Comparison of ENCODE assay signal across 26 cellular contexts in the genomic region with DNA sequence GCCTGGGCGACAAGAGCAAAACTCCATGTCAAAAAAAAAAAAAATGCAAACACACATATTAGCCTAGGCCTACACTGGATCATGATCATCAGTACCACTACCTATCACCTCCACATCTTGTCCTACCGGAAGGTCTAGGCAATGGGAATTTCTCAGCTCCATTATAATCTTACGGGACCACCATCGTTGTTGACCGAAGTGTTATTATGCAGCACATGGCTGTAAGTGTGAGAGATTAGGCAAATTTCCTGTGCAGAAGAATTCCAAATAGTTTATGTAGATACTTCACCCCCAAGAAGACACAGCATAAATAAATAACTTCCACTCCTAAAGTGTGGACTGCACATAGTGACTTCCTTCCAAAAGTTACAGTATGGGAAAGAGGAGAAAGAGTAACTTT. TPM values are rescaled to one million over a fixed set of nuclear protein-coding genes. Genes with fewer than 3 reads are reported as not detected.
"Had no signal": no experiment of that assay in that cellular context is flagged by ENCODE, and none has a peak within 500 bp of the region (broad histone marks: within the 10 kb centered on the region; RNA-seq: fewer than 3 reads in every experiment).

No MANE protein-coding gene starts in this region.

- H3K9me3 ChIP-seq: left lung, lower lobe of right lung, prostate gland, right lobe of liver, spleen, thoracic aorta, transverse colon had no signal

- H3K4me1 ChIP-seq: lower lobe of right lung, parathyroid adenoma, prostate gland had no signal

- H3K27ac ChIP-seq: coronary artery, left lung, lower lobe of right lung, parathyroid adenoma, prostate gland, right lobe of liver, spleen, thoracic aorta had no signal

- H3K79me2 ChIP-seq: parathyroid adenoma had no signal

- H3K36me3 ChIP-seq: heart left ventricle, left lung, lower lobe of right lung, prostate gland, right lobe of liver, spleen, thoracic aorta, transverse colon had no signal

- H3K4me3 ChIP-seq: coronary artery, heart left ventricle, left lung, lower lobe of right lung, prostate gland, right lobe of liver, spleen, thoracic aorta, transverse colon had no signal

- H2AFZ ChIP-seq: parathyroid adenoma had no signal

- H3K27me3 ChIP-seq: heart left ventricle, left lung, right lobe of liver, spleen, transverse colon had no signal

- DNase-seq: cerebellar nuclear complex; effector CD8-positive, alpha-beta T cell; foreskin melanocyte; heart left ventricle; hippocampal formation; left lung; lower lobe of right lung; midbrain; occipital lobe; spleen; stimulated activated CD4-positive, alpha-beta T cell treated with anti-CD3 and anti-CD28 coated beads, Interleukin-15, amount 100 ng/mL, for 24 hours; stimulated activated CD4-positive, alpha-beta T cell treated with anti-CD3 and anti-CD28 coated beads, Interleukin-1b, Interleukin-23, amount 100 ng/mL, for 48 hours; stimulated activated CD4-positive, alpha-beta T cell treated with anti-CD3 and anti-CD28 coated beads, Interleukin-4, amount 100 ng/mL, for 24 hours; stimulated activated naive CD8-positive, alpha-beta T cell treated with anti-CD3 and anti-CD28 coated beads, Interleukin-15, amount 100 ng/mL, for 72 hours; transverse colon had no signal

- FAIRE-seq: islet of Langerhans had no signal

- H3K9ac ChIP-seq: parathyroid adenoma had no signal

RNA-seq across cellular contexts. Expression of gene KIAA1755, which starts 16.8 kb away (rescaled TPM):
- total RNA-seq: dermis microvascular lymphatic vessel endothelial cell; natural killer cell treated with Interleukin-12 subunit alpha and Interleukin-12 subunit beta and Interleukin-15 and Interleukin-18, amount 100 ng/mL, for 72 hours; renal cortical epithelial cell had no signal

RNA-seq across cellular contexts. Expression of gene BPI, which starts 26.7 kb away (rescaled TPM):
- total RNA-seq: dermis microvascular lymphatic vessel endothelial cell; glomerular endothelial cell; natural killer cell treated with Interleukin-12 subunit alpha and Interleukin-12 subunit beta and Interleukin-15 and Interleukin-18, amount 100 ng/mL, for 72 hours; occipital lobe; renal cortical epithelial cell; transverse colon; ureter had no signal
- polyA plus RNA-seq: heart left ventricle had no signal
